In the genomic region with DNA sequence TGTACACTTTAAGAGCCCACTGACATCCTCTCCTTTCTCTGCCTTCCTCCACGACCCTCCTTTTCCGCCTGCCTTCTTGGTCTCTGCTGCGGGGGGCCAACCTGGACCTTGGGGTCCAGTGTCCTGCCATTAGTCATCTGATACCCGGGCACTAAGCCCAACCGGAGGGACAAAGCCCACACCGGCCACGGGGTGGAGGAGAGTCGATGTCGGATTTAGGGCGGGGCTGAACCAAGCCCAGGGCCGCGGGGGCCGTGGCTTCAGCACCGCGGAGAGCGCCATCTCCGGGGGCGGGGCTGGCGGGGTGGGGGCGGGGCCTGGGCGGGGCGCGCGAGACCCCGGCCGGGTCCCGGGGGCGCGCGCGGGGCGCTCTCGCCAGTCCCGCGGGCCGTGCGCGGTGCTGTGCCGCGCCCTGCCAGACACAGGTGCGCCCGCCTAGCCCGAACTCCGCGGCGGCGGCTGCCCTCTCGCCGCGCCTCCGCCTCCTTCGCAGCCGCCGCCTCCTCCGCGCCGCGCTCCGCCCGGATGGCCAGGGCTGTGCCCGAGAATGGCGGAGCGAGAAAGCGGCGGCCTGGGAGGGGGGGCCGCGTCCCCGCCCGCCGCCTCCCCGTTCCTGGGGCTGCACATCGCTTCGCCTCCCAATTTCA, we compare ENCODE assay signal across 8 cellular contexts. TPM values are rescaled to one million over a fixed set of nuclear protein-coding genes. Genes with fewer than 3 reads are reported as not detected.
DNase-seq lines count a peak whose midpoint lies in the region; ATAC-seq, FAIRE-seq and TF ChIP-seq lines count a peak whose summit lies in the region.

A gene (plus strand): TSS at position 378 of the 647 bp plus-strand sequence. CDS start 170 bp downstream, at position 548.

- H3K4me3 ChIP-seq in SJCRH30: peak within 1 kb of the TSS; percentile 60
- peak within 1 kb of the TSS; percentile 60 for H3K4me3 ChIP-seq in psoas muscle

- intact Hi-C loops in left cardiac atrium (cut with DNase I) (no loop called here), psoas muscle (cut with DNase I) (no loop called here)

- H3K9me3 Mint-ChIP-seq in activated naive CD4-positive, alpha-beta T cell treated with anti-CD3 and anti-CD28 coated beads, Interleukin-2, amount 50 U/mL, for 24 hours: no peaks in the 10 kb centered on the region

- TF ChIP-seq CTCF in psoas muscle (IDR thresholded peaks at IDR 0.05): no peak

- H3K36me3 ChIP-seq in SJCRH30 (no peaks in the 10 kb centered on the region), psoas muscle (ENCODE audit: insufficient read depth in 1 of 2, low read depth in 1 of 2) (peaks cover 0 to 22% of the 10 kb centered on the region in 2 donors)

- H3K4me1 ChIP-seq in SJCRH30 (no peaks in the 10 kb centered on the region), psoas muscle (peaks cover 4% of the 10 kb centered on the region)

- no peak for FAIRE-seq in GM19239 (lab: Jason Lieb, UNC)

- H3K27me3 ChIP-seq in SJCRH30: peaks cover 4% of the 10 kb centered on the region; the same call in 1 of the 2 replicates
- no peaks in the 10 kb centered on the region for H3K27me3 ChIP-seq in psoas muscle (ENCODE audit: insufficient read depth in 3 of 3, low read length in 2 of 3)

- H3K27me3 Mint-ChIP-seq in activated naive CD4-positive, alpha-beta T cell treated with anti-CD3 and anti-CD28 coated beads, Interleukin-2, amount 50 U/mL, for 24 hours: peaks cover 3% of the 10 kb centered on the region

- peak; percentile 76 to 82 for ATAC-seq in left cardiac atrium
- peak; percentile 75 to 84 (median 80) for ATAC-seq in psoas muscle

- H3K9me3 ChIP-seq in SJCRH30 (replicated peaks) (no peaks in the 10 kb centered on the region), psoas muscle (no peaks in the 10 kb centered on the region)

- DNase-seq in AG08396 (ENCODE audit: low spot score): peak; percentile 85
- DNase-seq in GM19239 (ENCODE audit: insufficient read length, low spot score): peak; percentile 86
- DNase-seq in HuH-7 (ENCODE audit: low spot score): peak; percentile 78
- peak; percentile 60 to 73 for DNase-seq in SJCRH30
- DNase-seq in left cardiac atrium: peak; percentile 65
- peak; percentile 61 to 73 for DNase-seq in psoas muscle
- no peak for DNase-seq in superior temporal gyrus (ENCODE audit: extremely low spot score)

- H3K27ac ChIP-seq in SJCRH30 (no peak within 1 kb of the TSS), psoas muscle (no peak within 1 kb of the TSS)

- peaks cover 10% of the 10 kb centered on the region for H3K4me1 Mint-ChIP-seq in activated naive CD4-positive, alpha-beta T cell treated with anti-CD3 and anti-CD28 coated beads, Interleukin-2, amount 50 U/mL, for 24 hours

- 1 to 3% (median 2%) methylated on average over 24 to 73 of the region's 73 CpGs for WGBS in psoas muscle, 3 donors

- H3K4me3 Mint-ChIP-seq in activated naive CD4-positive, alpha-beta T cell treated with anti-CD3 and anti-CD28 coated beads, Interleukin-2, amount 50 U/mL, for 24 hours: peak within 1 kb of the TSS; percentile 83

- H3K27ac Mint-ChIP-seq in activated naive CD4-positive, alpha-beta T cell treated with anti-CD3 and anti-CD28 coated beads, Interleukin-2, amount 50 U/mL, for 24 hours: peak within 1 kb of the TSS; percentile 55

- peaks cover 4% of the 10 kb centered on the region for H3K36me3 Mint-ChIP-seq in activated naive CD4-positive, alpha-beta T cell treated with anti-CD3 and anti-CD28 coated beads, Interleukin-2, amount 50 U/mL, for 24 hours

RNA-seq across cellular contexts. Expression of the gene that starts here (rescaled TPM):
- total RNA-seq in SJCRH30 (2014; rRNA removed; shearing (Covaris generic)): 9.2 and 14.2 TPM in 2 replicates
- 1 to 10 TPM; 5.0 to 6.9 TPM for total RNA-seq in left cardiac atrium
- 1 to 10 TPM; 1.3 to 2.6 (median 2.0) TPM for total RNA-seq in psoas muscle
- under 1 TPM; 0.53 to 1.00 (median 0.82) TPM for polyA plus RNA-seq in psoas muscle
